8 cellular contexts compared by ENCODE assay signal in genomic region chr14:105998597-105998996, GRCh38.
DNase-seq lines count a peak whose midpoint lies in the region; ATAC-seq, FAIRE-seq and TF ChIP-seq lines count a peak whose summit lies in the region.
"Not testable (repeated sequence)": the region's sequence is repeated elsewhere in the genome, so short reads cannot be mapped to it uniquely, and the experiment has no call there.

No MANE protein-coding gene starts in this region.

- BruUV-seq in GM12878 (replicated peaks; lab: Mats Ljungman, UMichigan), result not testable (repeated sequence)

- H3K9me3 ChIP-seq in GM12878 (replicated peaks; ENCODE audit: control insufficient read depth, insufficient read depth, low read length); thymus (ENCODE audit: control insufficient read depth): not testable (repeated sequence)

- H3K9me3 Mint-ChIP-seq in T-cell; activated CD4-positive, alpha-beta memory T cell treated with anti-CD3 and anti-CD28 coated beads, Interleukin-2, amount 10 ng/mL, durations not matched to agents 7 days and 5 days; activated T-helper 2 cell treated with anti-CD3 and anti-CD28 coated beads, Interferon-gamma antibody, Interleukin-2, Interleukin-4, amounts not matched to agents 10 μg/mL and 5 μg/mL and 100 μg/mL, durations not matched to agents 14 hours and 24 hours and 36 hours: not testable (repeated sequence)
- H3K9me3 Mint-ChIP-seq in naive thymus-derived CD8-positive, alpha-beta T cell, result peaks cover 0 to 10% (median 0%) of the 10 kb centered on the region in 9 donors

- not testable (repeated sequence) for H3K36me3 ChIP-seq in GM12878 (ENCODE audit: control insufficient read depth in 2 of 2, insufficient read depth in 2 of 2, low read length in 1 of 2); thymus (ENCODE audit: control insufficient read depth, insufficient read depth)

- not testable (repeated sequence) for H3K27me3 Mint-ChIP-seq in T-cell; activated CD4-positive, alpha-beta memory T cell treated with anti-CD3 and anti-CD28 coated beads, Interleukin-2, amount 10 ng/mL, durations not matched to agents 7 days and 5 days; activated T-helper 2 cell treated with anti-CD3 and anti-CD28 coated beads, Interferon-gamma antibody, Interleukin-2, Interleukin-4, amounts not matched to agents 10 μg/mL and 5 μg/mL and 100 μg/mL, durations not matched to agents 14 hours and 24 hours and 36 hours (ENCODE audit: low read depth); naive thymus-derived CD8-positive, alpha-beta T cell

- not testable (repeated sequence) for H4K20me1 ChIP-seq in GM12878 (ENCODE audit: control insufficient read depth, insufficient read depth)

- TF ChIP-seq EP300 in GM12878 (IDR thresholded peaks at IDR 0.05; ENCODE audit: borderline replicate concordance in 1 of 2, control insufficient read depth in 1 of 2, low read depth in 2 of 2, low read length in 2 of 2), result not testable (repeated sequence)

- in situ Hi-C loops in GM12878 (cut with MboI), result not testable (repeated sequence)

- H3K27ac ChIP-seq in GM12878 (ENCODE audit: control insufficient read depth, insufficient read depth), result not testable (repeated sequence)
- peak overlapping the region; percentile 46 for H3K27ac ChIP-seq in thymus (ENCODE audit: low read depth)

- TF ChIP-seq CTCF in GM12878 (IDR thresholded peaks at IDR 0.05 in 2 of 3, conservative IDR thresholded peaks at IDR 0.05 in 1 of 3; ENCODE audit: control insufficient read depth in 2 of 3, extremely low read depth in 1 of 3, insufficient read depth in 1 of 3, low read depth in 3 of 3, low read length in 3 of 3), result not testable (repeated sequence)

- SMC1A ChIA-PET in GM12878 (lab: Charles Lee; ENCODE audit: uncharacterized antibody, unreplicated experiment), result not testable (repeated sequence)

- CTCF ChIA-PET in T-cell (lab: Charles Lee); GM12878 (lab: Yijun Ruan, JAX): not testable (repeated sequence)
- CTCF ChIA-PET in activated CD4-positive, alpha-beta memory T cell treated with anti-CD3 and anti-CD28 coated beads, Interleukin-2, amount 10 ng/mL, durations not matched to agents 7 days and 5 days (lab: Charles Lee), result interaction anchor here (0.7 to 1.3 kb wide), 5 partner anchors 10 to 65 kb away, joined by 3 to 4 read pairs (median 3); no protein-coding TSS in a partner anchor

- peak overlapping the region in 1 of 3 donors; percentile 63 for H3K4me3 Mint-ChIP-seq in T-cell
- peak overlapping the region; percentile 65 for H3K4me3 Mint-ChIP-seq in activated CD4-positive, alpha-beta memory T cell treated with anti-CD3 and anti-CD28 coated beads, Interleukin-2, amount 10 ng/mL, durations not matched to agents 7 days and 5 days
- H3K4me3 Mint-ChIP-seq in activated T-helper 2 cell treated with anti-CD3 and anti-CD28 coated beads, Interferon-gamma antibody, Interleukin-2, Interleukin-4, amounts not matched to agents 10 μg/mL and 5 μg/mL and 100 μg/mL, durations not matched to agents 14 hours and 24 hours and 36 hours (ENCODE audit: low read depth), result not testable (repeated sequence)
- H3K4me3 Mint-ChIP-seq in naive thymus-derived CD8-positive, alpha-beta T cell, result peak overlapping the region; percentile 6 to 81 (median 44)

- peaks cover 39 to 53% (median 48%) of the 10 kb centered on the region in 3 donors for H3K4me1 Mint-ChIP-seq in T-cell
- peaks cover 51% of the 10 kb centered on the region for H3K4me1 Mint-ChIP-seq in activated CD4-positive, alpha-beta memory T cell treated with anti-CD3 and anti-CD28 coated beads, Interleukin-2, amount 10 ng/mL, durations not matched to agents 7 days and 5 days
- H3K4me1 Mint-ChIP-seq in activated T-helper 2 cell treated with anti-CD3 and anti-CD28 coated beads, Interferon-gamma antibody, Interleukin-2, Interleukin-4, amounts not matched to agents 10 μg/mL and 5 μg/mL and 100 μg/mL, durations not matched to agents 14 hours and 24 hours and 36 hours (ENCODE audit: low read depth), result peaks cover 41% of the 10 kb centered on the region
- H3K4me1 Mint-ChIP-seq in naive thymus-derived CD8-positive, alpha-beta T cell, result peaks cover 15 to 50% (median 37%) of the 10 kb centered on the region in 4 donors

- RAD21 ChIA-PET in GM12878 (lab: Charles Lee; ENCODE audit: unreplicated experiment), result not testable (repeated sequence)

- H3K4me2 ChIP-seq in GM12878 (ENCODE audit: control insufficient read depth, insufficient read depth), result not testable (repeated sequence)

- TF ChIP-seq RAD21 in GM12878 (IDR thresholded peaks at IDR 0.05; ENCODE audit: insufficient read depth, low read depth, low read length), result not testable (repeated sequence)

- POLR2A ChIA-PET in T-cell (lab: Charles Lee); activated CD4-positive, alpha-beta memory T cell treated with anti-CD3 and anti-CD28 coated beads, Interleukin-2, amount 10 ng/mL, durations not matched to agents 7 days and 5 days (lab: Charles Lee); GM12878 (lab: Charles Lee): not testable (repeated sequence)
- POLR2A ChIA-PET in naive thymus-derived CD8-positive, alpha-beta T cell (lab: Charles Lee), result interaction anchor here (0.9 kb wide), 1 partner anchor 17 kb away, joined by 3 read pairs; no protein-coding TSS in a partner anchor

- not testable (repeated sequence) for H3K36me3 Mint-ChIP-seq in T-cell; activated CD4-positive, alpha-beta memory T cell treated with anti-CD3 and anti-CD28 coated beads, Interleukin-2, amount 10 ng/mL, durations not matched to agents 7 days and 5 days (ENCODE audit: low read depth); activated T-helper 2 cell treated with anti-CD3 and anti-CD28 coated beads, Interferon-gamma antibody, Interleukin-2, Interleukin-4, amounts not matched to agents 10 μg/mL and 5 μg/mL and 100 μg/mL, durations not matched to agents 14 hours and 24 hours and 36 hours (ENCODE audit: low read depth); naive thymus-derived CD8-positive, alpha-beta T cell

- H3K9ac ChIP-seq in GM12878 (ENCODE audit: control insufficient read depth, insufficient read depth, low read length), result not testable (repeated sequence)

- ATAC-seq in T-cell (replicated peaks in 1 of 4), result peak in 2 of 4 experiments; percentile 6 to 24
- ATAC-seq in GM12878, result not testable (repeated sequence)
- peak in 1 of 2 donors; percentile 11 for ATAC-seq in naive thymus-derived CD8-positive, alpha-beta T cell

- peak overlapping the region; percentile 44 to 74 for H3K27ac Mint-ChIP-seq in T-cell
- H3K27ac Mint-ChIP-seq in activated CD4-positive, alpha-beta memory T cell treated with anti-CD3 and anti-CD28 coated beads, Interleukin-2, amount 10 ng/mL, durations not matched to agents 7 days and 5 days, result peak overlapping the region; percentile 78
- peak overlapping the region; percentile 59 for H3K27ac Mint-ChIP-seq in activated T-helper 2 cell treated with anti-CD3 and anti-CD28 coated beads, Interferon-gamma antibody, Interleukin-2, Interleukin-4, amounts not matched to agents 10 μg/mL and 5 μg/mL and 100 μg/mL, durations not matched to agents 14 hours and 24 hours and 36 hours
- peak overlapping the region in 9 of 10 donors; percentile 0 to 88 (median 78) for H3K27ac Mint-ChIP-seq in naive thymus-derived CD8-positive, alpha-beta T cell

- peak; percentile 4 for DNase-seq in CD1c-positive myeloid dendritic cell (ENCODE audit: extremely low spot score)
- not testable (repeated sequence) for DNase-seq in GM12891 (ENCODE audit: insufficient read length, low spot score); T-cell; activated CD4-positive, alpha-beta memory T cell treated with anti-CD3 and anti-CD28 coated beads, Interleukin-2, amount 10 ng/mL, durations not matched to agents 7 days and 5 days; activated T-helper 2 cell treated with anti-CD3 and anti-CD28 coated beads, Interferon-gamma antibody, Interleukin-2, Interleukin-4, amounts not matched to agents 10 μg/mL and 5 μg/mL and 100 μg/mL, durations not matched to agents 14 hours and 24 hours and 36 hours (ENCODE audit: low spot score); GM12878 (ENCODE audit: low read depth, low spot score); naive thymus-derived CD8-positive, alpha-beta T cell

- not testable (repeated sequence) for H3K27me3 ChIP-seq in GM12878 (replicated peaks in 1 of 2; ENCODE audit: control insufficient read depth in 2 of 2, insufficient read depth in 2 of 2, low read length in 1 of 2); thymus (ENCODE audit: control insufficient read depth, insufficient read depth)

- H2AFZ ChIP-seq in GM12878 (ENCODE audit: control insufficient read depth, low read depth, low read length), result peak overlapping the region; percentile 19; the same call in 1 of the 2 replicates

- FAIRE-seq in GM12891 (lab: Jason Lieb, UNC) (peak; percentile 96), GM12878 (lab: Jason Lieb, UNC) (peak; percentile 62)

- intact Hi-C loops in activated T-helper 2 cell treated with anti-CD3 and anti-CD28 coated beads, Interferon-gamma antibody, Interleukin-2, Interleukin-4, amounts not matched to agents 10 μg/mL and 5 μg/mL and 100 μg/mL, durations not matched to agents 14 hours and 24 hours and 36 hours (cut with micrococcal nuclease), result loop anchor here (10.0 kb wide), 1 partner anchor 46 kb away; no protein-coding TSS in a partner anchor
- intact Hi-C loops in GM12878 (cut with micrococcal nuclease; ENCODE audit: unreplicated experiment), result not testable (repeated sequence)

- not testable (repeated sequence) for H3K79me2 ChIP-seq in GM12878 (ENCODE audit: control insufficient read depth, insufficient read depth, low read length)

- not testable (repeated sequence) for H3K4me1 ChIP-seq in GM12878 (ENCODE audit: control insufficient read depth, insufficient read depth, low read length)
- peaks cover 11% of the 10 kb centered on the region for H3K4me1 ChIP-seq in thymus (ENCODE audit: control insufficient read depth, insufficient read depth, low read length)

- not testable (repeated sequence) for TF ChIP-seq POLR2A in GM12891 (IDR thresholded peaks at IDR 0.05; ENCODE audit: low read depth, low read length); GM12878 (IDR thresholded peaks at IDR 0.05; ENCODE audit: low read depth, low read length)

- WGBS in GM12878 (ENCODE audit: insufficient coverage, insufficient replicate concordance, low lambda C conversion rate, missing lambda C conversion rate), result no CpG with 5 or more reads among the region's 1 CpG
- 41% methylated on average over 1 of the region's 1 CpG for WGBS in thymus

- H3K4me3 ChIP-seq in GM12878; thymus (ENCODE audit: low read length): not testable (repeated sequence)

TF ChIP-seq in GM12891, 5 proteins besides CTCF, POLR2A, EP300 and RAD21:
- peak; percentile 54 for TF ChIP-seq SPI1 (IDR thresholded peaks at IDR 0.05; ENCODE audit: low read depth, low read length)
